In the genomic region with DNA sequence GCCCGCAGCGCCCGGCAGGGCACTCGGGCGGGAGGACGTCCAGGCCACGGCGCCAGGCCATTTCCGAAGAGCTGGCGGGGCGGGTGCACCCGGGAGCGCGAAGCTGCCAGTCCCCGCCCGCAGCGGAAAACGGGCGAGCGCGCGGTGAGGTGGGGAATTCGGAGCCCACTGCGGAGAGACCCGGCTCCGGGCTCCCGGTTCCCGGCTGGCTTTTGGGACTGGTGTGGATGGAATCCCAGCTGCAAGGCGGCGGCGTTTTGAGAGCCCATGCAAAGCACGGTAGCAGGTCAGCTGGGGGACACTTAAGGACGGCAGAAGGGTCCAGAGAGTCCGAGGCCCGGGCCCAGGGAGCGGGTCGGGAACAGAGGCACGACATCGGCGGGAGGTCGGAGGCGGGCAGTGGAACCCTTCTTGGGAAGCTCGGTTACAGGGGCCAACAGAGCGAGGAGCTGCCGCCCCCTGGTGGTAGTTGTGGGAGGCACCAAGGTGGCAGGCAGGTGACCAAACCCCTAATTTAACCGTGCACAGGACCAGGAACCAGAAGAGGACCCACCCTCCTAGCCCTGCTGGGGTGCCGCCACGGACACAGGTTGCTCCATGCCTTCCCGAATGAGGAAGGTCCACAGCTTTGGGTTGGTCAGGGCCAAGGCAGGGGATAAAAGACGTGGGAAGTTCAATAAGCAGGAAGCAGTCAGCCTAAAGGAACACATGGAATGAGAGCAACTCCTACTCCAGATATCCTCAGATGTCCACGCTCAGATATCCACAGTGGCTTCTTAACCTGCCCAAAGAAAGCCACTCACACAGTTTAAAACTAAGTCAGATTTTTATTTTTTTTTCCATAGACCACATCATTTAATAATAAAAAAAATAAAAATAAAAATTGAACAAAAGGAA, we compare ENCODE assay signal across 1 cellular context.
TF ChIP-seq lines count a peak whose summit lies in the region.

No MANE protein-coding gene starts in this region.

TF ChIP-seq in HepG2, 621 proteins besides CTCF, POLR2A, EP300 and RAD21 (continued from another document and continues in another):
- TF ChIP-seq, protein P1, sequence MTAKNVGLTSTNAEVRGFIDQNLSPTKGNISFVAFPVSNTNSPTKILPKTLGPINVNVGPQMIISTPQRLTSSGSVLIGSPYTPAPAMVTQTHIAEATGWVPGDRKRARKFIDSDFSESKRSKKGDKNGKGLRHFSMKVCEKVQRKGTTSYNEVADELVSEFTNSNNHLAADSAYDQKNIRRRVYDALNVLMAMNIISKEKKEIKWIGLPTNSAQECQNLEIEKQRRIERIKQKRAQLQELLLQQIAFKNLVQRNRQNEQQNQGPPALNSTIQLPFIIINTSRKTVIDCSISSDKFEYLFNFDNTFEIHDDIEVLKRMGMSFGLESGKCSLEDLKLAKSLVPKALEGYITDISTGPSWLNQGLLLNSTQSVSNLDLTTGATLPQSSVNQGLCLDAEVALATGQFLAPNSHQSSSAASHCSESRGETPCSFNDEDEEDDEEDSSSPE (CRISPR knock-in tag; IDR thresholded peaks at IDR 0.05), result peak; percentile 56
- TF ChIP-seq ZNF678 (CRISPR knock-in tag; IDR thresholded peaks at IDR 0.05), result no peak; the same call in none of the 2 replicates
- TF ChIP-seq ZHX1 (CRISPR knock-in tag; IDR thresholded peaks at IDR 0.05; ENCODE audit: low read depth), result peak; percentile 91
- TF ChIP-seq, protein P2, sequence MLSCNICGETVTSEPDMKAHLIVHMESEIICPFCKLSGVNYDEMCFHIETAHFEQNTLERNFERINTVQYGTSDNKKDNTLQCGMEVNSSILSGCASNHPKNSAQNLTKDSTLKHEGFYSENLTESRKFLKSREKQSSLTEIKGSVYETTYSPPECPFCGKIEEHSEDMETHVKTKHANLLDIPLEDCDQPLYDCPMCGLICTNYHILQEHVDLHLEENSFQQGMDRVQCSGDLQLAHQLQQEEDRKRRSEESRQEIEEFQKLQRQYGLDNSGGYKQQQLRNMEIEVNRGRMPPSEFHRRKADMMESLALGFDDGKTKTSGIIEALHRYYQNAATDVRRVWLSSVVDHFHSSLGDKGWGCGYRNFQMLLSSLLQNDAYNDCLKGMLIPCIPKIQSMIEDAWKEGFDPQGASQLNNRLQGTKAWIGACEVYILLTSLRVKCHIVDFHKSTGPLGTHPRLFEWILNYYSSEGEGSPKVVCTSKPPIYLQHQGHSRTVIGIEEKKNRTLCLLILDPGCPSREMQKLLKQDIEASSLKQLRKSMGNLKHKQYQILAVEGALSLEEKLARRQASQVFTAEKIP (CRISPR knock-in tag; IDR thresholded peaks at IDR 0.05; ENCODE audit: borderline replicate concordance), result no peak
- TF ChIP-seq MATR3 (CRISPR knock-in tag; IDR thresholded peaks at IDR 0.05), result no peak
- TF ChIP-seq ZSCAN22 (CRISPR knock-in tag; IDR thresholded peaks at IDR 0.05), result no peak; the same call in 1 of the 2 replicates
- peak; percentile 93; the same call in 1 of the 2 replicates for TF ChIP-seq ZNF333 (CRISPR knock-in tag; IDR thresholded peaks at IDR 0.05; ENCODE audit: borderline replicate concordance)
- TF ChIP-seq FOXK2 (IDR thresholded peaks at IDR 0.05), result no peak
- TF ChIP-seq TBL1XR1 (IDR thresholded peaks at IDR 0.05; ENCODE audit: borderline replicate concordance, low read length, partially characterized antibody), result peak; percentile 71
- no peak; the same call in 1 of the 2 replicates for TF ChIP-seq NCOA5 (CRISPR knock-in tag; IDR thresholded peaks at IDR 0.05)
- peak; percentile 92; the same call in 1 of the 2 replicates for TF ChIP-seq MYNN (CRISPR knock-in tag; IDR thresholded peaks at IDR 0.05; ENCODE audit: low read depth)
- TF ChIP-seq ZNF7 (CRISPR knock-in tag; IDR thresholded peaks at IDR 0.05), result no peak
- 0 out of 2 replicates have a peak, but pooled peaks have one; percentile 23 for TF ChIP-seq ZNF577 (CRISPR knock-in tag; IDR thresholded peaks at IDR 0.05; ENCODE audit: borderline replicate concordance, low read depth)
- TF ChIP-seq, protein P3, sequence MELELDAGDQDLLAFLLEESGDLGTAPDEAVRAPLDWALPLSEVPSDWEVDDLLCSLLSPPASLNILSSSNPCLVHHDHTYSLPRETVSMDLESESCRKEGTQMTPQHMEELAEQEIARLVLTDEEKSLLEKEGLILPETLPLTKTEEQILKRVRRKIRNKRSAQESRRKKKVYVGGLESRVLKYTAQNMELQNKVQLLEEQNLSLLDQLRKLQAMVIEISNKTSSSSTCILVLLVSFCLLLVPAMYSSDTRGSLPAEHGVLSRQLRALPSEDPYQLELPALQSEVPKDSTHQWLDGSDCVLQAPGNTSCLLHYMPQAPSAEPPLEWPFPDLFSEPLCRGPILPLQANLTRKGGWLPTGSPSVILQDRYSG (CRISPR knock-in tag; IDR thresholded peaks at IDR 0.05), result no peak
- peak; percentile 84 for TF ChIP-seq ZNF781 (CRISPR knock-in tag; IDR thresholded peaks at IDR 0.05; ENCODE audit: borderline replicate concordance, not compliant biosample characterization)
- TF ChIP-seq ZNF510 (CRISPR knock-in tag; IDR thresholded peaks at IDR 0.05; ENCODE audit: low read depth), result peak; percentile 75; the same call in 1 of the 2 replicates
- TF ChIP-seq ZBTB39 (CRISPR knock-in tag; IDR thresholded peaks at IDR 0.05), result no peak
- no peak; the same call in 1 of the 2 replicates for TF ChIP-seq ZNF652 (CRISPR knock-in tag; IDR thresholded peaks at IDR 0.05; ENCODE audit: borderline replicate concordance, low read depth)
- no peak for TF ChIP-seq NR3C1 (CRISPR knock-in tag; IDR thresholded peaks at IDR 0.05)
- TF ChIP-seq, protein P4, sequence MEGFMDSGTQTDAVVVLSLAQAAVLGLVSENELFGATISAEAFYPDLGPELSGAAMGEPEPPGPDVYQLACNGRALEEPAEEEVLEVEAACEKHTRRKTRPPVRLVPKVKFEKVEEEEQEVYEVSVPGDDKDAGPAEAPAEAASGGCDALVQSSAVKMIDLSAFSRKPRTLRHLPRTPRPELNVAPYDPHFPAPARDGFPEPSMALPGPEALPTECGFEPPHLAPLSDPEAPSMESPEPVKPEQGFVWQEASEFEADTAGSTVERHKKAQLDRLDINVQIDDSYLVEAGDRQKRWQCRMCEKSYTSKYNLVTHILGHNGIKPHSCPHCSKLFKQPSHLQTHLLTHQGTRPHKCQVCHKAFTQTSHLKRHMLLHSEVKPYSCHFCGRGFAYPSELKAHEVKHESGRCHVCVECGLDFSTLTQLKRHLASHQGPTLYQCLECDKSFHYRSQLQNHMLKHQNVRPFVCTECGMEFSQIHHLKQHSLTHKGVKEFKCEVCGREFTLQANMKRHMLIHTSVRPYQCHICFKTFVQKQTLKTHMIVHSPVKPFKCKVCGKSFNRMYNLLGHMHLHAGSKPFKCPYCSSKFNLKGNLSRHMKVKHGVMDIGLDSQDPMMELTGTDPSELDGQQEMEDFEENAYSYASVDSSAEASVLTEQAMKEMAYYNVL (CRISPR knock-in tag; IDR thresholded peaks at IDR 0.05; ENCODE audit: borderline replicate concordance), result peak; percentile 90; the same call in 1 of the 2 replicates
- 0 out of 2 replicates have a peak, but pooled peaks have one; percentile 9 for TF ChIP-seq ZNF644 (CRISPR knock-in tag; IDR thresholded peaks at IDR 0.05; ENCODE audit: low read depth)
- TF ChIP-seq, protein P5, sequence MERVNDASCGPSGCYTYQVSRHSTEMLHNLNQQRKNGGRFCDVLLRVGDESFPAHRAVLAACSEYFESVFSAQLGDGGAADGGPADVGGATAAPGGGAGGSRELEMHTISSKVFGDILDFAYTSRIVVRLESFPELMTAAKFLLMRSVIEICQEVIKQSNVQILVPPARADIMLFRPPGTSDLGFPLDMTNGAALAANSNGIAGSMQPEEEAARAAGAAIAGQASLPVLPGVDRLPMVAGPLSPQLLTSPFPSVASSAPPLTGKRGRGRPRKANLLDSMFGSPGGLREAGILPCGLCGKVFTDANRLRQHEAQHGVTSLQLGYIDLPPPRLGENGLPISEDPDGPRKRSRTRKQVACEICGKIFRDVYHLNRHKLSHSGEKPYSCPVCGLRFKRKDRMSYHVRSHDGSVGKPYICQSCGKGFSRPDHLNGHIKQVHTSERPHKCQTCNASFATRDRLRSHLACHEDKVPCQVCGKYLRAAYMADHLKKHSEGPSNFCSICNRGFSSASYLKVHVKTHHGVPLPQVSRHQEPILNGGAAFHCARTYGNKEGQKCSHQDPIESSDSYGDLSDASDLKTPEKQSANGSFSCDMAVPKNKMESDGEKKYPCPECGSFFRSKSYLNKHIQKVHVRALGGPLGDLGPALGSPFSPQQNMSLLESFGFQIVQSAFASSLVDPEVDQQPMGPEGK (CRISPR knock-in tag; IDR thresholded peaks at IDR 0.05), result peak; percentile 64
- peak; percentile 98 for TF ChIP-seq ZNF142 (CRISPR knock-in tag; IDR thresholded peaks at IDR 0.05)
- 0 out of 2 replicates have a peak, but pooled peaks have one; percentile 57 for TF ChIP-seq ZNF570 (CRISPR knock-in tag; IDR thresholded peaks at IDR 0.05; ENCODE audit: borderline replicate concordance)
- 0 out of 2 replicates have a peak, but pooled peaks have one; percentile 92 for TF ChIP-seq PREB (CRISPR knock-in tag; IDR thresholded peaks at IDR 0.05)
- TF ChIP-seq PRMT3 (CRISPR knock-in tag; IDR thresholded peaks at IDR 0.05; ENCODE audit: borderline replicate concordance, low read depth), result no peak; the same call in 1 of the 2 replicates
- peak; percentile 90 for TF ChIP-seq KAT7 (CRISPR knock-in tag; IDR thresholded peaks at IDR 0.05; ENCODE audit: borderline replicate concordance)
- TF ChIP-seq ZKSCAN5 (CRISPR knock-in tag; IDR thresholded peaks at IDR 0.05), result peak; percentile 76; the same call in 1 of the 2 replicates
- TF ChIP-seq TSC22D2 (CRISPR knock-in tag; IDR thresholded peaks at IDR 0.05; ENCODE audit: borderline replicate concordance), result peak; percentile 93; the same call in 1 of the 2 replicates
